In genomic region chr17:37047631-37048104, GRCh38 we compare ENCODE assay signal across 8 cellular contexts.
DNase-seq lines count a peak whose midpoint lies in the region; ATAC-seq, FAIRE-seq and TF ChIP-seq lines count a peak whose summit lies in the region.

No MANE protein-coding gene starts in this region.

- FAIRE-seq in H54 (lab: Jason Lieb, UNC) (no peak), bronchial epithelial cell (lab: Jason Lieb, UNC) (no peak)

- CTCF ChIA-PET in AG04449 (lab: Yijun Ruan, JAX): interaction anchor here (0.6 to 7.5 kb wide), 85 partner anchors 9 to 448 kb away, joined by 3 to 170 read pairs (median 4); partner anchors contain the start of genes AATF and MRM1

- POLR2A ChIA-PET in AG04449 (lab: Yijun Ruan, JAX): interaction anchor here (0.7 to 1.0 kb wide), 2 partner anchors 9 to 13 kb away, joined by 3 to 5 read pairs; no protein-coding TSS in a partner anchor

- no peak for TF ChIP-seq POLR2A in H54 (IDR thresholded peaks at IDR 0.05; ENCODE audit: low read depth, low read length)

- H3K4me3 ChIP-seq in AG04449 (ENCODE audit: low read depth, low read length) (no peak overlapping the region), bronchial epithelial cell (ENCODE audit: low read depth, low read length) (no peak overlapping the region)

- DNase-seq in AG04449 (ENCODE audit: low read depth, low spot score): peak; percentile 36
- DNase-seq in H54 (ENCODE audit: insufficient read length, low spot score): peak; percentile 41
- peak; percentile 82 for DNase-seq in NCI-H345 (lab: John Stamatoyannopoulos, UW)
- DNase-seq in activated CD4-positive, CD25-positive, alpha-beta regulatory T cell (lab: John Stamatoyannopoulos, UW): peak; percentile 46 to 69 (median 50)
- peak; percentile 64 for DNase-seq in bronchial epithelial cell (ENCODE audit: low read depth)
- DNase-seq in iris pigment epithelial cell (ENCODE audit: low read depth): peak; percentile 87
- DNase-seq in stimulated activated CD4-positive, alpha-beta T cell treated with anti-CD3 and anti-CD28 coated beads, Interleukin-1b, Interleukin-23, amount 100 ng/mL, for 1 hour (ENCODE audit: low read depth in 2 of 2): peak; percentile 59 to 61

- H3K36me3 ChIP-seq in bronchial epithelial cell (ENCODE audit: control insufficient read depth, insufficient read depth, low read length): peaks cover 8% of the 10 kb centered on the region

- ATAC-seq in GM21515 (IDR thresholded peaks at IDR 0.05; ENCODE audit: unreplicated experiment): no peak

- TF ChIP-seq CTCF in AG04449 (IDR thresholded peaks at IDR 0.05; ENCODE audit: insufficient read depth, low read length, missing control alignments): peak; percentile 76
- TF ChIP-seq CTCF in bronchial epithelial cell (IDR thresholded peaks at IDR 0.05; ENCODE audit: insufficient read depth, low read length, severe bottlenecking): peak; percentile 91

- H3K27me3 ChIP-seq in bronchial epithelial cell (ENCODE audit: control insufficient read depth, insufficient read depth, low read length): no peaks in the 10 kb centered on the region

Comparison
In these comparisons a context has a peak if more than half of its experiments do, and no peak if none do; other contexts are left out.
1. DNase-seq: peak in every context shown above with its lines; median percentile 87 in iris pigment epithelial cell; 82 in NCI-H345; 64 in bronchial epithelial cell; 60 in stimulated activated CD4-positive, alpha-beta T cell treated with anti-CD3 and anti-CD28 coated beads, Interleukin-1b, Interleukin-23, amount 100 ng/mL, for 1 hour; 50 in activated CD4-positive, CD25-positive, alpha-beta regulatory T cell; 41 in H54; 36 in AG04449.